20 cellular contexts compared by ENCODE assay signal in genomic region chr15:57553526-57553925, GRCh38. TPM values are rescaled to one million over a fixed set of nuclear protein-coding genes. Genes with fewer than 3 reads are reported as not detected.
A peak's percentile ranks its signal among the peaks of the same experiment; 100 is the strongest.
DNase-seq lines count a peak whose midpoint lies in the region; ATAC-seq, FAIRE-seq and TF ChIP-seq lines count a peak whose summit lies in the region.
"Had no signal": no experiment of that assay in that cellular context is flagged by ENCODE, and none has a peak within 500 bp of the region (broad histone marks: within the 10 kb centered on the region; RNA-seq: fewer than 3 reads in every experiment).

No MANE protein-coding gene starts in this region.

- peaks cover 57 to 59% of the 10 kb centered on the region in 2 donors for H3K4me1 ChIP-seq in kidney (ENCODE audit: control insufficient read depth in 1 of 2, insufficient read depth in 1 of 2, low read depth in 1 of 2, low read length in 2 of 2)
- H3K4me1 ChIP-seq in osteoblast (ENCODE audit: insufficient read depth, low read length), result peaks cover 16% of the 10 kb centered on the region

- no peak for ATAC-seq in GM21576 (IDR thresholded peaks at IDR 0.05; ENCODE audit: unreplicated experiment)
- no peak for ATAC-seq in stimulated activated naive B cell treated with anti-CD40 and anti-IgM and Interleukin-4, amounts not matched to agents 10 μg/mL and 1 μg/mL and 100 μg/mL, for 72 hours (replicated peaks)
- ATAC-seq: activated CD4-positive, CD25-positive, alpha-beta regulatory T cell treated with anti-CD3 and anti-CD28 coated beads, Interleukin-2, amount 50 U/mL, for 24 hours; stimulated activated naive CD8-positive, alpha-beta T cell treated with anti-CD3 and anti-CD28 coated beads, Interleukin-15, amount 100 ng/mL, for 72 hours had no signal

- H2AFZ ChIP-seq in osteoblast (ENCODE audit: low read length), result no peak overlapping the region

- H3K9me3 Mint-ChIP-seq in stimulated activated naive B cell treated with anti-CD40 and anti-IgM and Interleukin-4, amounts not matched to agents 10 μg/mL and 1 μg/mL and 100 μg/mL, for 72 hours, result no peaks in the 10 kb centered on the region
- H3K9me3 Mint-ChIP-seq: activated naive CD8-positive, alpha-beta T cell treated with anti-CD3 and anti-CD28 coated beads for 36 hours; immature natural killer cell; neural crest cell; stimulated activated naive CD8-positive, alpha-beta T cell treated with anti-CD3 and anti-CD28 coated beads, Interleukin-15, amount 100 ng/mL, for 72 hours; T-helper 2 cell treated with Interferon-gamma antibody and Interleukin-4, amounts not matched to agents 5 μg/mL and 100 μg/mL, for 36 hours had no signal

- no peak overlapping the region for H3K4me3 Mint-ChIP-seq in stimulated activated naive B cell treated with anti-CD40 and anti-IgM and Interleukin-4, amounts not matched to agents 10 μg/mL and 1 μg/mL and 100 μg/mL, for 72 hours
- H3K4me3 Mint-ChIP-seq: activated naive CD8-positive, alpha-beta T cell treated with anti-CD3 and anti-CD28 coated beads for 36 hours; CD4-positive, alpha-beta memory T cell; immature natural killer cell; neural crest cell; stimulated activated naive CD8-positive, alpha-beta T cell treated with anti-CD3 and anti-CD28 coated beads, Interleukin-15, amount 100 ng/mL, for 72 hours; T-helper 2 cell treated with Interferon-gamma antibody and Interleukin-4, amounts not matched to agents 5 μg/mL and 100 μg/mL, for 36 hours had no signal

- FAIRE-seq in kidney (lab: Jason Lieb, UNC), result no peak

- no peak overlapping the region for H3K4me2 ChIP-seq in osteoblast (ENCODE audit: insufficient read depth, low read length)

- TF ChIP-seq CTCF in WERI-Rb-1 (IDR thresholded peaks at IDR 0.05; ENCODE audit: low read depth, low read length) (peak; percentile 51), kidney (IDR thresholded peaks at IDR 0.05; ENCODE audit: borderline replicate concordance, extremely low read depth, insufficient read depth) (no peak), osteoblast (IDR thresholded peaks at IDR 0.05; ENCODE audit: extremely low read depth, low read depth, low read length) (no peak)

- intact Hi-C loops in kidney (cut with DNase I), result no loop called here

- H3K9me3 ChIP-seq in WERI-Rb-1 (ENCODE audit: severe bottlenecking) (peaks cover 11% of the 10 kb centered on the region), kidney (ENCODE audit: control insufficient read depth in 1 of 2, low read length in 2 of 2) (no peaks in the 10 kb centered on the region), osteoblast (ENCODE audit: low read depth, low read length) (no peaks in the 10 kb centered on the region)

- peak; percentile 42 for DNase-seq in NCI-H510A (lab: John Stamatoyannopoulos, UW)
- DNase-seq in WERI-Rb-1, result peak; percentile 60
- no peak for DNase-seq in kidney
- DNase-seq in osteoblast (ENCODE audit: insufficient read length, low spot score, missing footprints), result peak; percentile 48
- no peak for DNase-seq in T-helper 2 cell
- DNase-seq in stimulated activated naive B cell treated with anti-CD40 and anti-IgM and Interleukin-4, amounts not matched to agents 10 μg/mL and 1 μg/mL and 100 μg/mL, for 72 hours, result no peak
- no peak for DNase-seq in SHP77 treated with DMSO at 0.1 percent for 48 hours (lab: John Stamatoyannopoulos, UW)
- DNase-seq: activated CD8-positive, alpha-beta memory T cell treated with anti-CD3 and anti-CD28 coated beads for 24 hours; activated naive CD8-positive, alpha-beta T cell treated with anti-CD3 and anti-CD28 coated beads for 36 hours; brain microvascular endothelial cell; CD4-positive, alpha-beta memory T cell; immature natural killer cell; MM.1S; NCI-H226; stimulated activated naive CD8-positive, alpha-beta T cell treated with anti-CD3 and anti-CD28 coated beads, Interleukin-15, amount 100 ng/mL, for 72 hours had no signal

- H3K9ac ChIP-seq in kidney (ENCODE audit: low read length in 2 of 2), result peak overlapping the region in 1 of 2 donors; percentile 30

- no peaks in the 10 kb centered on the region for H3K79me2 ChIP-seq in osteoblast (ENCODE audit: insufficient read depth, low read length)

- 0 out of 2 replicates have a peak, but pooled peaks cover 3% of the 10 kb centered on the region for H3K36me3 ChIP-seq in WERI-Rb-1
- peaks cover 12 to 20% of the 10 kb centered on the region in 2 donors for H3K36me3 ChIP-seq in kidney (ENCODE audit: control insufficient read depth in 1 of 2, insufficient read depth in 2 of 2, low read length in 2 of 2)
- no peaks in the 10 kb centered on the region for H3K36me3 ChIP-seq in osteoblast (ENCODE audit: insufficient read depth, low read length)
- H3K36me3 ChIP-seq: brain microvascular endothelial cell had no signal

- no peaks in the 10 kb centered on the region for H3K27me3 ChIP-seq in WERI-Rb-1 (ENCODE audit: insufficient read depth, low read depth, severe bottlenecking)
- H3K27me3 ChIP-seq in osteoblast (ENCODE audit: insufficient read depth, low read length), result no peaks in the 10 kb centered on the region
- H3K27me3 ChIP-seq: brain microvascular endothelial cell had no signal

- peak overlapping the region; percentile 96 for H3K27ac ChIP-seq in WERI-Rb-1
- peak overlapping the region; percentile 90 to 95 for H3K27ac ChIP-seq in kidney (ENCODE audit: low read depth in 2 of 2, low read length in 2 of 2)
- H3K27ac ChIP-seq in osteoblast (ENCODE audit: low read depth, low read length), result no peak overlapping the region
- H3K27ac ChIP-seq: brain microvascular endothelial cell, HL-60 had no signal

- H3K27ac Mint-ChIP-seq in stimulated activated naive B cell treated with anti-CD40 and anti-IgM and Interleukin-4, amounts not matched to agents 10 μg/mL and 1 μg/mL and 100 μg/mL, for 72 hours, result no peak overlapping the region
- H3K27ac Mint-ChIP-seq: activated naive CD8-positive, alpha-beta T cell treated with anti-CD3 and anti-CD28 coated beads for 36 hours; immature natural killer cell; T-helper 2 cell treated with Interferon-gamma antibody and Interleukin-4, amounts not matched to agents 5 μg/mL and 100 μg/mL, for 36 hours had no signal

- H3K4me3 ChIP-seq in WERI-Rb-1 (ENCODE audit: low read depth, low read length) (no peak overlapping the region), kidney (ENCODE audit: low read length in 2 of 2) (no peak overlapping the region), osteoblast (ENCODE audit: insufficient read depth, low read length) (no peak overlapping the region)

- H3K36me3 Mint-ChIP-seq in stimulated activated naive B cell treated with anti-CD40 and anti-IgM and Interleukin-4, amounts not matched to agents 10 μg/mL and 1 μg/mL and 100 μg/mL, for 72 hours, result no peaks in the 10 kb centered on the region
- H3K36me3 Mint-ChIP-seq: activated naive CD8-positive, alpha-beta T cell treated with anti-CD3 and anti-CD28 coated beads for 36 hours; CD4-positive, alpha-beta memory T cell; immature natural killer cell had no signal

- no peaks in the 10 kb centered on the region for H3K4me1 Mint-ChIP-seq in stimulated activated naive B cell treated with anti-CD40 and anti-IgM and Interleukin-4, amounts not matched to agents 10 μg/mL and 1 μg/mL and 100 μg/mL, for 72 hours
- H3K4me1 Mint-ChIP-seq: activated naive CD8-positive, alpha-beta T cell treated with anti-CD3 and anti-CD28 coated beads for 36 hours; CD4-positive, alpha-beta memory T cell; immature natural killer cell; stimulated activated naive CD8-positive, alpha-beta T cell treated with anti-CD3 and anti-CD28 coated beads, Interleukin-15, amount 100 ng/mL, for 72 hours had no signal

- no peaks in the 10 kb centered on the region for H4K20me1 ChIP-seq in osteoblast (ENCODE audit: insufficient read depth, low read length)

- H3K27me3 Mint-ChIP-seq in stimulated activated naive B cell treated with anti-CD40 and anti-IgM and Interleukin-4, amounts not matched to agents 10 μg/mL and 1 μg/mL and 100 μg/mL, for 72 hours, result peaks cover 0 to 4% of the 10 kb centered on the region in 2 donors

RNA-seq across cellular contexts. Expression of gene MYZAP, which starts 38.2 kb away (rescaled TPM):
- total RNA-seq in kidney (3.3 TPM), osteoblast (under 0.01 TPM in 1 of 2 replicates, not detected in the other)
- 6.1 TPM for polyA plus RNA-seq in kidney (ENCODE audit: insufficient read depth, low read depth, low replicate concordance)
- total RNA-seq: activated naive CD8-positive, alpha-beta T cell treated with anti-CD3 and anti-CD28 coated beads for 36 hours had no signal

Comparison
In these comparisons a context has a peak if more than half of its experiments do, and no peak if none do; other contexts are left out.
1. DNase-seq: peak in NCI-H510A (single experiment), WERI-Rb-1 (single experiment) and osteoblast (single experiment); none in kidney (single experiment), T-helper 2 cell (0 of 5), stimulated activated naive B cell treated with anti-CD40 and anti-IgM and Interleukin-4, amounts not matched to agents 10 μg/mL and 1 μg/mL and 100 μg/mL, for 72 hours (single experiment) and SHP77 treated with DMSO at 0.1 percent for 48 hours (single experiment).